Comparison of ENCODE assay signal across 9 cellular contexts in genomic region chr10:75611081-75611971, GRCh38.
DNase-seq lines count a peak whose midpoint lies in the region; ATAC-seq and TF ChIP-seq lines count a peak whose summit lies in the region.
"Had no signal": no experiment of that assay in that cellular context is flagged by ENCODE, and none has a peak within 500 bp of the region (broad histone marks: within the 10 kb centered on the region; RNA-seq: fewer than 3 reads in every experiment).

No MANE protein-coding gene starts in this region.

- H3K36me3 Mint-ChIP-seq in nephron (ENCODE audit: low read depth): no peaks in the 10 kb centered on the region

- peaks cover 34% of the 10 kb centered on the region for H3K4me1 Mint-ChIP-seq in nephron

- no peak overlapping the region for H3K4me3 Mint-ChIP-seq in nephron

- H3K27ac Mint-ChIP-seq in nephron: peak overlapping the region; percentile 75 to 82 (median 75)

- DNase-seq in OCI-M1 (lab: John Stamatoyannopoulos, UW) (peak; percentile 29), epidermal melanocyte (ENCODE audit: insufficient read length, low spot score) (no peak), GM13976 (ENCODE audit: low spot score) (no peak), NCI-H2107 (lab: John Stamatoyannopoulos, UW) (no peak)
- no peak for DNase-seq in activated CD4-positive, alpha-beta T cell treated with anti-CD3 and anti-CD28 coated beads for 4 hours
- DNase-seq: DMS53 had no signal

- no peaks in the 10 kb centered on the region for H3K9me3 Mint-ChIP-seq in nephron

- in situ Hi-C loops in GM13976 (cut with MboI; ENCODE audit: low sequenced_read_pairs, unreplicated experiment): no loop called here

- TF ChIP-seq CTCF in nephron (IDR thresholded peaks at IDR 0.05; ENCODE audit: unreplicated experiment in 3 of 3) (no peak), GM13976 (IDR thresholded peaks at IDR 0.05; ENCODE audit: borderline replicate concordance, control extremely low read depth, extremely low read depth, insufficient read depth, missing control alignments) (no peak)

- peaks cover 43% of the 10 kb centered on the region for H3K27me3 Mint-ChIP-seq in nephron (ENCODE audit: low read depth)

- peak; percentile 53 for ATAC-seq in GM18867 (IDR thresholded peaks at IDR 0.05; ENCODE audit: unreplicated experiment)
- ATAC-seq in HG02798 (IDR thresholded peaks at IDR 0.05; ENCODE audit: poor library complexity, unreplicated experiment): peak; percentile 31
